ENCODE assay signal across 8 cellular contexts in genomic region chr1:38046884-38047602, GRCh38. TPM values are rescaled to one million over a fixed set of nuclear protein-coding genes. Genes with fewer than 3 reads are reported as not detected.
DNase-seq lines count a peak whose midpoint lies in the region; ATAC-seq and TF ChIP-seq lines count a peak whose summit lies in the region.

No MANE protein-coding gene starts in this region.

- H3K27me3 Mint-ChIP-seq in CD14-positive monocyte (ENCODE audit: low read depth in 3 of 3) (peaks cover 60 to 80% (median 62%) of the 10 kb centered on the region in 3 donors), osteocyte (ENCODE audit: unreplicated experiment) (peaks cover 32% of the 10 kb centered on the region)

- peak overlapping the region; percentile 72 to 89 for H3K4me3 Mint-ChIP-seq in CD14-positive monocyte
- peak overlapping the region; percentile 70 for H3K4me3 Mint-ChIP-seq in osteocyte (ENCODE audit: unreplicated experiment)

- no peak for TF ChIP-seq CTCF in CD14-positive monocyte (IDR thresholded peaks at IDR 0.05)
- no peak for TF ChIP-seq CTCF in GM20000 (IDR thresholded peaks at IDR 0.05; ENCODE audit: extremely low read depth, missing control alignments)
- TF ChIP-seq CTCF in osteocyte (IDR thresholded peaks at IDR 0.05), result peak; percentile 26
- no peak for TF ChIP-seq CTCF in thoracic aorta (IDR thresholded peaks at IDR 0.05)

- peak overlapping the region; percentile 88 for H3K4me3 ChIP-seq in thoracic aorta

- H3K9me3 Mint-ChIP-seq in CD14-positive monocyte, result peaks cover 0 to 21% (median 3%) of the 10 kb centered on the region in 7 donors
- no peaks in the 10 kb centered on the region for H3K9me3 Mint-ChIP-seq in activated naive CD4-positive, alpha-beta T cell treated with anti-CD3 and anti-CD28 coated beads, Interleukin-2, amount 50 U/mL, for 72 hours
- H3K9me3 Mint-ChIP-seq in osteocyte (ENCODE audit: unreplicated experiment), result no peaks in the 10 kb centered on the region

- H3K27ac Mint-ChIP-seq in CD14-positive monocyte (no peak overlapping the region), osteocyte (ENCODE audit: unreplicated experiment) (no peak overlapping the region)
- no peak overlapping the region for H3K27ac Mint-ChIP-seq in activated naive CD4-positive, alpha-beta T cell treated with anti-CD3 and anti-CD28 coated beads, Interleukin-2, amount 50 U/mL, for 72 hours

- no peak for DNase-seq in CD14-positive monocyte (ENCODE audit: low spot score)
- DNase-seq in GM20000 (ENCODE audit: low spot score), result peak; percentile 97
- DNase-seq in HUDEP-2 (lab: John Stamatoyannopoulos, UW; ENCODE audit: unreplicated experiment in 76 of 76), result peak in 61 of 76 experiments; percentile 6 to 80 (median 54)
- peak; percentile 72 for DNase-seq in SK-N-DZ (ENCODE audit: low spot score)
- peak in 1 of 2 donors; percentile 72 for DNase-seq in activated naive CD4-positive, alpha-beta T cell treated with anti-CD3 and anti-CD28 coated beads, Interleukin-2, amount 50 U/mL, for 72 hours (ENCODE audit: low spot score in 2 of 2)
- peak; percentile 95 for DNase-seq in Right ventricle myocardium inferior (ENCODE audit: missing footprints)
- peak; percentile 90 for DNase-seq in osteocyte (ENCODE audit: extremely low spot score, unreplicated experiment)
- DNase-seq in thoracic aorta (ENCODE audit: low spot score), result peak; percentile 68

- intact Hi-C loops in CD14-positive monocyte (cut with micrococcal nuclease), result loop anchor here in 1 of 2 donors (10.0 kb wide), 1 partner anchor 788 kb away; no protein-coding TSS in a partner anchor
- intact Hi-C loops in Right ventricle myocardium inferior (cut with DNase I), result loop anchor here (1.0 to 10.0 kb wide), 2 partner anchors 38 to 538 kb away; no protein-coding TSS in a partner anchor

- H3K27ac ChIP-seq in thoracic aorta, result peak overlapping the region; percentile 28 to 49

- H3K9me3 ChIP-seq in thoracic aorta, result no peaks in the 10 kb centered on the region

- peaks cover 9 to 26% of the 10 kb centered on the region in 2 donors for H3K4me1 ChIP-seq in thoracic aorta (ENCODE audit: control insufficient read depth in 1 of 2, low read depth in 2 of 2)

- H3K27me3 ChIP-seq in thoracic aorta (replicated peaks; ENCODE audit: insufficient read depth), result peaks cover 25% of the 10 kb centered on the region

- H3K36me3 ChIP-seq in thoracic aorta, result no peaks in the 10 kb centered on the region

- H3K4me1 Mint-ChIP-seq in CD14-positive monocyte (peaks cover 12% of the 10 kb centered on the region), osteocyte (ENCODE audit: unreplicated experiment) (peaks cover 29% of the 10 kb centered on the region)

- ATAC-seq in activated naive CD4-positive, alpha-beta T cell treated with anti-CD3 and anti-CD28 coated beads, Interleukin-2, amount 50 U/mL, for 72 hours, result peak; percentile 24 to 25
- ATAC-seq in Right ventricle myocardium inferior, result peak; percentile 98
- ATAC-seq in thoracic aorta (ENCODE audit: insufficient number of reproducible peaks, low FRiP score, low read depth), result peak; percentile 74

- peaks cover 0 to 3% of the 10 kb centered on the region in 2 donors for H3K36me3 Mint-ChIP-seq in CD14-positive monocyte
- no peaks in the 10 kb centered on the region for H3K36me3 Mint-ChIP-seq in activated naive CD4-positive, alpha-beta T cell treated with anti-CD3 and anti-CD28 coated beads, Interleukin-2, amount 50 U/mL, for 72 hours
- H3K36me3 Mint-ChIP-seq in osteocyte (ENCODE audit: unreplicated experiment), result peaks cover 6% of the 10 kb centered on the region

RNA-seq across cellular contexts. Expression of gene POU3F1, which starts 0.5 kb away (rescaled TPM):
- not detected for polyA plus RNA-seq in CD14-positive monocyte
- polyA plus RNA-seq in SK-N-DZ (2014; cell fraction: cytosol; rRNA removed), result 0.96 and 1.3 TPM in 2 replicates
- 0.52 and 0.62 TPM in 2 replicates for polyA plus RNA-seq in SK-N-DZ (2014; cell fraction: nucleus; rRNA removed)
- total RNA-seq in activated naive CD4-positive, alpha-beta T cell treated with anti-CD3 and anti-CD28 coated beads, Interleukin-2, amount 50 U/mL, for 72 hours, result not detected
- 0.11 TPM for total RNA-seq in Right ventricle myocardium inferior
- 1.5 and 1.8 TPM in 2 replicates for total RNA-seq in osteocyte
- total RNA-seq in thoracic aorta, result not detected

RNA-seq across cellular contexts. Expression of gene UTP11, which starts 34.5 kb away (rescaled TPM):
- polyA plus RNA-seq in CD14-positive monocyte, result 10 to 100 TPM; 20.5 to 26.0 TPM
- 95.0 and 95.5 TPM in 2 replicates for polyA plus RNA-seq in SK-N-DZ (2014; cell fraction: cytosol; rRNA removed)
- polyA plus RNA-seq in SK-N-DZ (2014; cell fraction: nucleus; rRNA removed), result 36.9 and 51.2 TPM in 2 replicates
- total RNA-seq in activated naive CD4-positive, alpha-beta T cell treated with anti-CD3 and anti-CD28 coated beads, Interleukin-2, amount 50 U/mL, for 72 hours, result 10 to 100 TPM; 55.7 to 92.2 TPM
- total RNA-seq in Right ventricle myocardium inferior (42.3 TPM), osteocyte (32.6 and 34.4 TPM in 2 replicates), thoracic aorta (10 to 100 TPM; 14.6 to 76.9 TPM)

RNA-seq across cellular contexts. Expression of gene FHL3, which starts 41.7 kb away (rescaled TPM):
- 10 to 100 TPM; 26.1 to 32.3 TPM for polyA plus RNA-seq in CD14-positive monocyte
- 8.5 and 9.1 TPM in 2 replicates for polyA plus RNA-seq in SK-N-DZ (2014; cell fraction: cytosol; rRNA removed)
- polyA plus RNA-seq in SK-N-DZ (2014; cell fraction: nucleus; rRNA removed), result 8.7 and 10.1 TPM in 2 replicates
- 10 to 100 TPM; 17.9 to 39.0 TPM for total RNA-seq in activated naive CD4-positive, alpha-beta T cell treated with anti-CD3 and anti-CD28 coated beads, Interleukin-2, amount 50 U/mL, for 72 hours
- total RNA-seq in Right ventricle myocardium inferior, result 20.2 TPM
- 39.1 and 40.4 TPM in 2 replicates for total RNA-seq in osteocyte
- 10 to 100 TPM; 57.0 to 90.7 TPM for total RNA-seq in thoracic aorta

RNA-seq across cellular contexts. Expression of gene SF3A3, which starts 57.2 kb away (rescaled TPM):
- 10 to 100 TPM; 53.3 to 55.7 TPM for polyA plus RNA-seq in CD14-positive monocyte
- polyA plus RNA-seq in SK-N-DZ (2014; cell fraction: cytosol; rRNA removed), result 104 and 138 TPM in 2 replicates
- polyA plus RNA-seq in SK-N-DZ (2014; cell fraction: nucleus; rRNA removed), result 89.0 and 153 TPM in 2 replicates
- 10 to 100 TPM; 92.9 to 99.3 TPM for total RNA-seq in activated naive CD4-positive, alpha-beta T cell treated with anti-CD3 and anti-CD28 coated beads, Interleukin-2, amount 50 U/mL, for 72 hours
- total RNA-seq in Right ventricle myocardium inferior (26.9 TPM), osteocyte (51.4 and 55.3 TPM in 2 replicates), thoracic aorta (10 to 100 TPM; 31.8 to 61.3 TPM)

Comparison
In these comparisons a context has a peak if more than half of its experiments do, and no peak if none do; other contexts are left out.
1. ATAC-seq: peak in every context shown above with its lines; median percentile 98 in Right ventricle myocardium inferior; 74 in thoracic aorta; 24 in activated naive CD4-positive, alpha-beta T cell treated with anti-CD3 and anti-CD28 coated beads, Interleukin-2, amount 50 U/mL, for 72 hours.